30 cellular contexts compared by ENCODE assay signal in genomic region chrX:6729581-6729980, GRCh38.
A peak's percentile ranks its signal among the peaks of the same experiment; 100 is the strongest.
DNase-seq lines count a peak whose midpoint lies in the region; ATAC-seq, FAIRE-seq and TF ChIP-seq lines count a peak whose summit lies in the region.
"Had no signal": no experiment of that assay in that cellular context is flagged by ENCODE, and none has a peak within 500 bp of the region (broad histone marks: within the 10 kb centered on the region; RNA-seq: fewer than 3 reads in every experiment).

No MANE protein-coding gene starts in this region.

- no peak overlapping the region for H3K4me3 Mint-ChIP-seq in neural progenitor cell
- no peak overlapping the region for H3K4me3 Mint-ChIP-seq in activated T-cell treated with anti-CD3 and anti-CD28 coated beads, Interleukin-2, amount 50 U/mL, for 24 hours
- H3K4me3 Mint-ChIP-seq: activated CD8-positive, alpha-beta T cell treated with anti-CD3 and anti-CD28 coated beads for 36 hours; dendritic cell treated with granulocyte-macrophage colony-stimulating factor and Interleukin-4, amounts not matched to agents 40 ng/mL and 50 ng/mL, for 4 days; IgD-negative memory B cell; naive thymus-derived CD8-positive, alpha-beta T cell; T-helper 17 cell had no signal

- TF ChIP-seq EP300 in H1 (IDR thresholded peaks at IDR 0.05; ENCODE audit: borderline replicate concordance in 1 of 2, low read depth in 2 of 2, low read length in 2 of 2): no peak

- H3K9me3 ChIP-seq in HUES6 (ENCODE audit: control insufficient read depth, insufficient read depth, low read depth, low read length) (0 out of 2 replicates have a peak, but pooled peaks cover 2% of the 10 kb centered on the region), H1 (ENCODE audit: insufficient read depth in 2 of 2, low read depth in 1 of 2, low read length in 1 of 2) (no peaks in the 10 kb centered on the region), neural progenitor cell (ENCODE audit: low read depth) (no peaks in the 10 kb centered on the region)
- H3K9me3 ChIP-seq: gastroesophageal sphincter, pancreas, right atrium auricular region, SK-N-SH had no signal

- no peaks in the 10 kb centered on the region for H3K27me3 Mint-ChIP-seq in neural progenitor cell (ENCODE audit: insufficient read depth, low read depth)
- H3K27me3 Mint-ChIP-seq in activated T-cell treated with anti-CD3 and anti-CD28 coated beads, Interleukin-2, amount 50 U/mL, for 24 hours: no peaks in the 10 kb centered on the region
- H3K27me3 Mint-ChIP-seq: activated CD8-positive, alpha-beta T cell treated with anti-CD3 and anti-CD28 coated beads for 36 hours; dendritic cell treated with granulocyte-macrophage colony-stimulating factor and Interleukin-4, amounts not matched to agents 40 ng/mL and 50 ng/mL, for 4 days; T-helper 17 cell had no signal

- H3K27me3 ChIP-seq in HUES6 (ENCODE audit: control insufficient read depth, insufficient read depth, low read length) (no peaks in the 10 kb centered on the region), H1 (replicated peaks in 1 of 4; ENCODE audit: control insufficient read depth in 3 of 4, extremely low read depth in 1 of 4, insufficient read depth in 3 of 4, low read length in 3 of 4) (no peaks in the 10 kb centered on the region), neural progenitor cell (no peaks in the 10 kb centered on the region)
- H3K27me3 ChIP-seq: BLaER1 treated with 17β-estradiol and CSF1 and Interleukin-3, amounts not matched to agents 10 nM and 100 nM; gastroesophageal sphincter; pancreas; right atrium auricular region had no signal

- peak overlapping the region; percentile 27; the same call in 1 of the 2 replicates for H3K27ac ChIP-seq in HUES6 (ENCODE audit: low read depth, low read length)
- H3K27ac ChIP-seq in H1 (ENCODE audit: low read depth, low read length): no peak overlapping the region
- no peak overlapping the region for H3K27ac ChIP-seq in neural progenitor cell
- H3K27ac ChIP-seq: BLaER1 treated with 17β-estradiol and CSF1 and Interleukin-3, amounts not matched to agents 10 nM and 100 nM; gastroesophageal sphincter; pancreas; right atrium auricular region had no signal

- no peak overlapping the region for H4K91ac ChIP-seq in H1 (replicated peaks; ENCODE audit: insufficient read length, low read length)

- peak; percentile 39 for DNase-seq in EH (ENCODE audit: low read depth)
- DNase-seq in H1 (ENCODE audit: low read depth in 1 of 2, low spot score in 2 of 2): no peak
- no peak for DNase-seq in neural progenitor cell (ENCODE audit: low spot score)
- no peak for DNase-seq in DMS53 treated with DMSO at 0.1 percent for 48 hours (lab: John Stamatoyannopoulos, UW; ENCODE audit: unreplicated experiment)
- DNase-seq in activated T-cell treated with anti-CD3 and anti-CD28 coated beads, Interleukin-2, amount 50 U/mL, for 24 hours: no peak
- DNase-seq: activated CD4-positive, alpha-beta T cell treated with anti-CD3 and anti-CD28 coated beads for 1 hour; activated CD8-positive, alpha-beta T cell treated with anti-CD3 and anti-CD28 coated beads for 36 hours; Calu3; left ventricle myocardium superior; midbrain; naive thymus-derived CD8-positive, alpha-beta T cell; NCI-H1092 treated with DMSO at 0.1 percent for 48 hours; NCI-H1930; NCI-H82; pancreas; RPMI8226; SK-N-SH; T-helper 17 cell had no signal

- ATAC-seq in GM18517 (IDR thresholded peaks at IDR 0.05; ENCODE audit: unreplicated experiment): no peak
- ATAC-seq in GM19452 (IDR thresholded peaks at IDR 0.05; ENCODE audit: unreplicated experiment): no peak
- ATAC-seq: activated CD8-positive, alpha-beta T cell treated with anti-CD3 and anti-CD28 coated beads for 36 hours; activated naive CD4-positive, alpha-beta T cell treated with anti-CD3 and anti-CD28 coated beads, Interleukin-2, amount 50 U/mL, for 72 hours; gastroesophageal sphincter; left ventricle myocardium superior; naive thymus-derived CD8-positive, alpha-beta T cell; T-helper 17 cell had no signal

- H3F3A ChIP-seq in neural progenitor cell (ENCODE audit: low read depth): no peaks in the 10 kb centered on the region

- H2BK5ac ChIP-seq in H1 (ENCODE audit: low read depth, low read length): no peak overlapping the region

- FAIRE-seq in H1 (lab: Jason Lieb, UNC): no peak
- FAIRE-seq: H54, pancreas had no signal

- 82% methylated on average over 6 of the region's 8 CpGs; no CpG with 5 or more reads in 1 of the 2 experiments for WGBS in H1 (ENCODE audit: extremely low coverage in 1 of 2, insufficient coverage in 1 of 2, insufficient read length in 1 of 2, insufficient replicate concordance in 2 of 2, low coverage in 1 of 2, low lambda C conversion rate in 2 of 2, missing lambda C conversion rate in 1 of 2), 2 experiments

- H3K36me3 ChIP-seq in HUES6 (ENCODE audit: control insufficient read depth, insufficient read depth, low read length) (no peaks in the 10 kb centered on the region), H1 (ENCODE audit: control insufficient read depth in 2 of 4, insufficient read depth in 4 of 4, low read length in 3 of 4) (no peaks in the 10 kb centered on the region), neural progenitor cell (no peaks in the 10 kb centered on the region)
- H3K36me3 ChIP-seq: BLaER1 treated with 17β-estradiol and CSF1 and Interleukin-3, amounts not matched to agents 10 nM and 100 nM; gastroesophageal sphincter; pancreas; right atrium auricular region had no signal

- H3K79me2 ChIP-seq in H1 (ENCODE audit: control insufficient read depth in 1 of 2, insufficient read depth in 2 of 2, low read length in 2 of 2) (no peaks in the 10 kb centered on the region), neural progenitor cell (ENCODE audit: low read depth) (no peaks in the 10 kb centered on the region)

- H2BK120ac ChIP-seq in H1 (replicated peaks; ENCODE audit: low read depth, low read length): no peak overlapping the region

- H2BK15ac ChIP-seq in H1 (ENCODE audit: low read length): no peak overlapping the region

- H3K4ac ChIP-seq in H1 (replicated peaks; ENCODE audit: insufficient read length, low read depth, low read length): no peak overlapping the region

- H3K18ac ChIP-seq in H1 (ENCODE audit: extremely low read depth, low read length): no peak overlapping the region

- TF ChIP-seq CTCF in H1 (IDR thresholded peaks at IDR 0.05; ENCODE audit: control extremely low read depth in 1 of 3, insufficient read depth in 1 of 3, low read depth in 1 of 3, low read length in 3 of 3): no peak
- no peak for TF ChIP-seq CTCF in neural progenitor cell (IDR thresholded peaks at IDR 0.05)

- no peak for TF ChIP-seq RAD21 in H1 (IDR thresholded peaks at IDR 0.05 in 1 of 2, conservative IDR thresholded peaks at IDR 0.05 in 1 of 2; ENCODE audit: low read depth in 2 of 2, low read length in 2 of 2)

- peak overlapping the region; percentile 86 for H3K27ac Mint-ChIP-seq in neural progenitor cell
- no peak overlapping the region for H3K27ac Mint-ChIP-seq in activated T-cell treated with anti-CD3 and anti-CD28 coated beads, Interleukin-2, amount 50 U/mL, for 24 hours
- H3K27ac Mint-ChIP-seq: activated CD8-positive, alpha-beta T cell treated with anti-CD3 and anti-CD28 coated beads for 36 hours; activated naive CD4-positive, alpha-beta T cell treated with anti-CD3 and anti-CD28 coated beads, Interleukin-2, amount 50 U/mL, for 72 hours; activated T-helper 2 cell treated with anti-CD3 and anti-CD28 coated beads, Interferon-gamma antibody, Interleukin-2, Interleukin-4, amounts not matched to agents 10 μg/mL and 5 μg/mL and 100 μg/mL, durations not matched to agents 14 hours and 24 hours and 36 hours; dendritic cell treated with granulocyte-macrophage colony-stimulating factor and Interleukin-4, amounts not matched to agents 40 ng/mL and 50 ng/mL, for 4 days; IgD-negative memory B cell; naive thymus-derived CD8-positive, alpha-beta T cell; T-helper 17 cell had no signal

- no peak overlapping the region for H4K5ac ChIP-seq in H1 (ENCODE audit: insufficient read length, low read depth, low read length)

- no peak overlapping the region for H2BK12ac ChIP-seq in H1 (ENCODE audit: low read depth, low read length)

- H3K4me1 ChIP-seq in HUES6 (ENCODE audit: control insufficient read depth, insufficient read depth, low read length) (no peaks in the 10 kb centered on the region), H1 (replicated peaks in 1 of 4; ENCODE audit: control insufficient read depth in 3 of 4, insufficient read depth in 4 of 4, low read length in 3 of 4) (no peaks in the 10 kb centered on the region), neural progenitor cell (no peaks in the 10 kb centered on the region)
- H3K4me1 ChIP-seq: gastroesophageal sphincter, pancreas, right atrium auricular region had no signal

- H3K9ac ChIP-seq in HUES6 (ENCODE audit: low read length): no peak overlapping the region
- H3K9ac ChIP-seq in H1 (replicated peaks in 1 of 4; ENCODE audit: extremely low read depth in 1 of 4, low read depth in 3 of 4, low read length in 3 of 4): no peak overlapping the region
- no peak overlapping the region for H3K9ac ChIP-seq in neural progenitor cell
- H3K9ac ChIP-seq: BLaER1 treated with 17β-estradiol and CSF1 and Interleukin-3, amounts not matched to agents 10 nM and 100 nM; SK-N-SH had no signal

- H2BK20ac ChIP-seq in H1 (ENCODE audit: low read length): no peak overlapping the region

- H4K8ac ChIP-seq in H1 (ENCODE audit: extremely low read depth, insufficient read depth, low read length): no peak overlapping the region

- H3K4me1 Mint-ChIP-seq in neural progenitor cell: no peaks in the 10 kb centered on the region
- H3K4me1 Mint-ChIP-seq in activated T-cell treated with anti-CD3 and anti-CD28 coated beads, Interleukin-2, amount 50 U/mL, for 24 hours (ENCODE audit: low read depth): peaks cover 3% of the 10 kb centered on the region
- H3K4me1 Mint-ChIP-seq: naive thymus-derived CD8-positive, alpha-beta T cell; T-helper 17 cell had no signal

- 0 out of 2 replicates have a peak overlapping the region, but pooled peaks have one; percentile 13 for H2AK5ac ChIP-seq in H1 (ENCODE audit: low read depth, low read length)

- no peak for TF ChIP-seq POLR2A in H1 (IDR thresholded peaks at IDR 0.05; ENCODE audit: control extremely low read depth in 1 of 2, low read depth in 2 of 2, low read length in 2 of 2)

- no peaks in the 10 kb centered on the region for H3K36me3 Mint-ChIP-seq in neural progenitor cell
- no peaks in the 10 kb centered on the region for H3K36me3 Mint-ChIP-seq in activated T-cell treated with anti-CD3 and anti-CD28 coated beads, Interleukin-2, amount 50 U/mL, for 24 hours (ENCODE audit: low read depth)
- H3K36me3 Mint-ChIP-seq: activated naive CD4-positive, alpha-beta T cell treated with anti-CD3 and anti-CD28 coated beads, Interleukin-2, amount 50 U/mL, for 72 hours; naive thymus-derived CD8-positive, alpha-beta T cell had no signal

- H3K56ac ChIP-seq in H1 (replicated peaks; ENCODE audit: insufficient read length, low read depth, low read length): no peak overlapping the region

- H3K23ac ChIP-seq in H1 (ENCODE audit: insufficient read length): no peak overlapping the region

- no peaks in the 10 kb centered on the region for H3K79me1 ChIP-seq in H1 (ENCODE audit: low read depth, low read length)

- POLR2A ChIA-PET in H1 (lab: Charles Lee; ENCODE audit: partially characterized antibody): no interaction called here

- H3K4me3 ChIP-seq in HUES6 (ENCODE audit: low read depth, low read length) (no peak overlapping the region), H1 (ENCODE audit: extremely low read depth in 1 of 4, insufficient read depth in 2 of 4, low read depth in 3 of 4, low read length in 4 of 4) (no peak overlapping the region), neural progenitor cell (no peak overlapping the region)
- H3K4me3 ChIP-seq: BLaER1 treated with 17β-estradiol and CSF1 and Interleukin-3, amounts not matched to agents 10 nM and 100 nM; gastroesophageal sphincter; pancreas; right atrium auricular region; smooth muscle cell had no signal

- H4K20me1 ChIP-seq in H1 (replicated peaks in 1 of 2; ENCODE audit: control insufficient read depth in 1 of 2, insufficient read depth in 2 of 2, low read length in 2 of 2): no peaks in the 10 kb centered on the region
- no peaks in the 10 kb centered on the region for H4K20me1 ChIP-seq in neural progenitor cell (ENCODE audit: low read depth)
- H4K20me1 ChIP-seq: BLaER1 treated with 17β-estradiol and CSF1 and Interleukin-3, amounts not matched to agents 10 nM and 100 nM had no signal

- no peaks in the 10 kb centered on the region for H3K9me3 Mint-ChIP-seq in neural progenitor cell
- H3K9me3 Mint-ChIP-seq in activated T-cell treated with anti-CD3 and anti-CD28 coated beads, Interleukin-2, amount 50 U/mL, for 24 hours: no peaks in the 10 kb centered on the region
- H3K9me3 Mint-ChIP-seq: activated CD8-positive, alpha-beta T cell treated with anti-CD3 and anti-CD28 coated beads for 36 hours; activated T-helper 2 cell treated with anti-CD3 and anti-CD28 coated beads, Interferon-gamma antibody, Interleukin-2, Interleukin-4, amounts not matched to agents 10 μg/mL and 5 μg/mL and 100 μg/mL, durations not matched to agents 14 hours and 24 hours and 36 hours; dendritic cell treated with granulocyte-macrophage colony-stimulating factor and Interleukin-4, amounts not matched to agents 40 ng/mL and 50 ng/mL, for 4 days had no signal

- H3K23me2 ChIP-seq in H1 (ENCODE audit: low read depth, low read length): no peaks in the 10 kb centered on the region

- CTCF ChIA-PET in H1 (lab: Charles Lee; ENCODE audit: partially characterized antibody): no interaction called here

- H3K4me2 ChIP-seq in H1 (ENCODE audit: insufficient read depth in 1 of 2, low read depth in 2 of 2, low read length in 2 of 2) (no peak overlapping the region), neural progenitor cell (no peak overlapping the region)
- H3K4me2 ChIP-seq: BLaER1 treated with 17β-estradiol and CSF1 and Interleukin-3, amounts not matched to agents 10 nM and 100 nM; SK-N-SH; smooth muscle cell had no signal

- no peak overlapping the region for H3K14ac ChIP-seq in H1 (ENCODE audit: insufficient read length)

- H2AFZ ChIP-seq in H1 (ENCODE audit: low read length): no peak overlapping the region
- H2AFZ ChIP-seq in neural progenitor cell (replicated peaks): no peak overlapping the region
